In genomic region chr3:162437480-162437879, GRCh38 we compare ENCODE assay signal across 28 cellular contexts.
DNase-seq lines count a peak whose midpoint lies in the region; ATAC-seq, FAIRE-seq and TF ChIP-seq lines count a peak whose summit lies in the region.
"Had no signal": no experiment of that assay in that cellular context is flagged by ENCODE, and none has a peak within 500 bp of the region (broad histone marks: within the 10 kb centered on the region; RNA-seq: fewer than 3 reads in every experiment).

No MANE protein-coding gene starts in this region.

- peaks cover 7% of the 10 kb centered on the region for H3K9me2 ChIP-seq in PC-9 (ENCODE audit: insufficient read depth)

- H3K36me3 ChIP-seq in PC-9 (ENCODE audit: low read depth), result no peaks in the 10 kb centered on the region
- no peaks in the 10 kb centered on the region for H3K36me3 ChIP-seq in fibroblast of lung (ENCODE audit: control insufficient read depth, insufficient read depth, low read length)
- H3K36me3 ChIP-seq: ascending aorta, ovary, right lobe of liver, SJCRH30, tibial nerve had no signal

- no peak overlapping the region for H3K4me2 ChIP-seq in PC-9
- H3K4me2 ChIP-seq in fibroblast of lung (ENCODE audit: extremely low read depth, insufficient read depth, low read length), result no peak overlapping the region

- no peak overlapping the region for H2AFZ ChIP-seq in PC-9
- H2AFZ ChIP-seq in fibroblast of lung (ENCODE audit: low read length), result no peak overlapping the region

- no peak overlapping the region for H3K4me3 ChIP-seq in PC-9
- no peak overlapping the region for H3K4me3 ChIP-seq in fibroblast of lung (replicated peaks in 1 of 4; ENCODE audit: control extremely low read depth in 1 of 4, insufficient read depth in 1 of 4, low read depth in 3 of 4, low read length in 4 of 4)
- H3K4me3 ChIP-seq: ascending aorta, lung, ovary, right lobe of liver, SJCRH30, tibial nerve had no signal

- H3K79me2 ChIP-seq in PC-9 (ENCODE audit: low read depth), result no peaks in the 10 kb centered on the region
- H3K79me2 ChIP-seq in fibroblast of lung (ENCODE audit: control insufficient read depth, insufficient read depth, low read length), result no peaks in the 10 kb centered on the region

- H3K9me3 ChIP-seq in PC-9 (ENCODE audit: insufficient read depth, low read depth), result peaks cover 8% of the 10 kb centered on the region; the same call in 1 of the 2 replicates
- no peaks in the 10 kb centered on the region for H3K9me3 ChIP-seq in fibroblast of lung (ENCODE audit: control insufficient read depth, insufficient read depth, low read depth, low read length)
- H3K9me3 ChIP-seq: ascending aorta, ovary, right lobe of liver, SJCRH30, tibial nerve had no signal

- H3K4me1 ChIP-seq in PC-9 (replicated peaks; ENCODE audit: insufficient read depth), result no peaks in the 10 kb centered on the region
- no peaks in the 10 kb centered on the region for H3K4me1 ChIP-seq in fibroblast of lung (ENCODE audit: control insufficient read depth, extremely low read depth, insufficient read depth, low read length)
- H3K4me1 ChIP-seq: ascending aorta, right lobe of liver, SJCRH30, tibial nerve had no signal

- H4K20me1 ChIP-seq in PC-9 (ENCODE audit: insufficient read depth) (no peaks in the 10 kb centered on the region), fibroblast of lung (ENCODE audit: control insufficient read depth, extremely low read depth, insufficient read depth, low read length) (no peaks in the 10 kb centered on the region)

- no peak for FAIRE-seq in urothelium cell line (lab: Jason Lieb, UNC)
- FAIRE-seq: GM12892 had no signal

- H3K27me3 ChIP-seq in PC-9 (ENCODE audit: insufficient read depth, low read depth), result no peaks in the 10 kb centered on the region
- H3K27me3 ChIP-seq in fibroblast of lung (ENCODE audit: control insufficient read depth, insufficient read depth, low read length), result no peaks in the 10 kb centered on the region
- H3K27me3 ChIP-seq: ascending aorta, ovary, right lobe of liver, SJCRH30, tibial nerve had no signal

- intact Hi-C loops in PC-9 (cut with micrococcal nuclease; ENCODE audit: unreplicated experiment), result no loop called here

- H3F3A ChIP-seq in PC-9 (ENCODE audit: insufficient read depth, low read depth), result no peaks in the 10 kb centered on the region

- no peak overlapping the region for H3K9ac ChIP-seq in fibroblast of lung (ENCODE audit: insufficient read depth, low read length)

- BruUV-seq in PC-9 (replicated peaks; lab: Mats Ljungman, UMichigan), result no TSS peak

- DNase-seq in DMS 273 (lab: John Stamatoyannopoulos, UW; ENCODE audit: unreplicated experiment), result peak; percentile 4
- DNase-seq in DMS 273 treated with DMSO at 0.1 percent for 48 hours (lab: John Stamatoyannopoulos, UW), result no peak
- peak; percentile 47 to 51 for DNase-seq in PC-9
- DNase-seq in fibroblast of lung (ENCODE audit: low read depth in 2 of 2), result peak; percentile 44 to 87
- DNase-seq in urothelium cell line (ENCODE audit: low spot score), result peak; percentile 1
- DNase-seq in NCI-H1417 (lab: John Stamatoyannopoulos, UW), result no peak
- no peak for DNase-seq in NK-92 treated with Interleukin-12 subunit alpha and Interleukin-12 subunit beta, amount 100 ng/mL, for 24 hours (lab: John Stamatoyannopoulos, UW)
- DNase-seq: activated B cell treated with CpG ODN at 0.5 μM for 24 hours; activated CD8-positive, alpha-beta T cell treated with anti-CD3 and anti-CD28 coated beads, Interleukin-2, amount 10 ng/mL, durations not matched to agents 7 days and 5 days; activated naive CD4-positive, alpha-beta T cell treated with anti-CD3 and anti-CD28 coated beads, Interleukin-2, amount 50 U/mL, for 16 hours; activated T-cell treated with anti-CD3 and anti-CD28 coated beads, Interleukin-2, amount 50 U/mL, for 24 hours; Calu3; effector memory CD8-positive, alpha-beta T cell; hippocampal formation; islet precursor cell; NCI-H1048; NCI-H2107; NCI-H524; ovary; right lobe of liver; SJCRH30; stimulated activated naive CD4-positive, alpha-beta T cell had no signal

- no peak for ATAC-seq in GM18858 (IDR thresholded peaks at IDR 0.05; ENCODE audit: unreplicated experiment)
- ATAC-seq: activated CD8-positive, alpha-beta T cell treated with anti-CD3 and anti-CD28 coated beads, Interleukin-2, amount 10 ng/mL, durations not matched to agents 7 days and 5 days; effector memory CD8-positive, alpha-beta T cell; right lobe of liver had no signal

- H3K27ac ChIP-seq in PC-9, result no peak overlapping the region
- H3K27ac ChIP-seq in fibroblast of lung (ENCODE audit: insufficient read depth, low read length), result no peak overlapping the region
- H3K27ac ChIP-seq: 22Rv1, ascending aorta, ovary, right lobe of liver, SJCRH30, tibial nerve had no signal

- TF ChIP-seq CTCF in PC-9 (conservative IDR thresholded peaks at IDR 0.05) (no peak), fibroblast of lung (conservative IDR thresholded peaks at IDR 0.05 in 1 of 2, IDR thresholded peaks at IDR 0.05 in 1 of 2; ENCODE audit: low read depth in 1 of 2, low read length in 2 of 2) (no peak)

- CTCF ChIA-PET in PC-9 (lab: Charles Lee), result no interaction called here

- POLR2A ChIA-PET in PC-9 (lab: Charles Lee; ENCODE audit: unreplicated experiment), result no interaction called here

Comparison
In these comparisons a context has a peak if more than half of its experiments do, and no peak if none do; other contexts are left out.
1. DNase-seq: peak in DMS 273 (single experiment), PC-9 (2 of 2), fibroblast of lung (2 of 2) and urothelium cell line (single experiment); none in DMS 273 treated with DMSO at 0.1 percent for 48 hours (single experiment), NCI-H1417 (0 of 3) and NK-92 treated with Interleukin-12 subunit alpha and Interleukin-12 subunit beta, amount 100 ng/mL, for 24 hours (single experiment).